In the genomic region with DNA sequence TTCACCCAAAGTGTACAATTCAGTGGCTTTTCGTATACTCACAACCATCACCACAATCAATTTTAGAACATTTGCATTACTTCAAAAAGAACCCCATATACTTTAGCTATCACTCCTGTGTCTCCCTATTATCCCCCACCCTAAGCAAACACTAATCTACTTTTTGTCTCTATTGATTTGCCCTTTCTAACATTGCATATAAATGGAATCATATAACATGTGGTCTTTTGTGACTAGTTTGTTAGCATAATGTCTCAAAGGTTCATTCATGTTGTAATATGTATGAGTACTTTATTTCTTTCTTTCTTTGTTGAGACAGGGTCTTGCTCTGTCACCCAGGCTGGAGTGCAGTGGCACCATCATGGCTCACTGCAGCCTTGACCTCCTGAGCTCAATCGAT, we compare ENCODE assay signal across 27 cellular contexts.
"Had no signal": no experiment of that assay in that cellular context is flagged by ENCODE, and none has a peak within 500 bp of the region (broad histone marks: within the 10 kb centered on the region; RNA-seq: fewer than 3 reads in every experiment).

No MANE protein-coding gene starts in this region.

- H3K27me3 ChIP-seq: stomach, suprapubic skin, testis, thyroid gland, tibial artery, tibial nerve, transverse colon, upper lobe of left lung, upper lobe of right lung, uterus, vagina had no signal

- DNase-seq: stimulated activated CD4-positive, alpha-beta T cell treated with anti-CD3 and anti-CD28 coated beads, Interleukin-2, amount 100 ng/mL, for 48 hours; stimulated activated CD4-positive, alpha-beta T cell treated with anti-CD3 and anti-CD28 coated beads, Interleukin-4, amount 100 ng/mL, for 1 hour; stimulated activated CD4-positive, alpha-beta T cell treated with anti-CD3 and anti-CD28 coated beads, Interleukin-4, amount 100 ng/mL, for 24 hours; stimulated activated CD4-positive, alpha-beta T cell treated with anti-CD3 and anti-CD28 coated beads, Interleukin-4, amount 100 ng/mL, for 4 hours; stimulated activated CD8-positive, alpha-beta memory T cell treated with anti-CD3 and anti-CD28 coated beads, Interleukin-4, amount 100 ng/mL, for 48 hours; stimulated activated naive B cell treated with anti-CD40 and anti-IgM and Interleukin-4, amounts not matched to agents 10 μg/mL and 1 μg/mL and 100 μg/mL, for 72 hours; stimulated activated naive CD4-positive, alpha-beta T cell; stimulated activated naive CD4-positive, alpha-beta T cell treated with Interleukin-2 at 50 U/mL for 16 hours; stimulated activated naive CD8-positive, alpha-beta T cell treated with anti-CD3 and anti-CD28 coated beads, Interleukin-15, Interleukin-2, amounts not matched to agents 100 U/mL and 50 U/mL, for 24 hours; stomach; substantia nigra; testis; thyroid gland; tibial artery; transverse colon; trophoblast cell; upper lobe of left lung; upper lobe of right lung; uterus had no signal

- H3K27ac Mint-ChIP-seq: stimulated activated effector memory CD8-positive, alpha-beta T cell treated with anti-CD3 and anti-CD28 coated beads, Interleukin-12 subunit alpha, Interleukin-12 subunit beta, amount 100 ng/mL, for 72 hours; stimulated activated memory B cell treated with anti-CD40 and anti-IgM and Interleukin-4, amounts not matched to agents 10 μg/mL and 1 μg/mL and 100 μg/mL, for 72 hours; stimulated activated naive B cell treated with anti-CD40 and anti-IgM and Interleukin-4, amounts not matched to agents 10 μg/mL and 1 μg/mL and 100 μg/mL, for 72 hours; stimulated activated naive CD8-positive, alpha-beta T cell treated with anti-CD3 and anti-CD28 coated beads, Interleukin-15, Interleukin-2, amounts not matched to agents 100 ng/mL and 50 ng/mL, for 24 hours; type B pancreatic cell had no signal

- H3K27me3 Mint-ChIP-seq: stimulated activated memory B cell treated with anti-CD40 and anti-IgM and Interleukin-4, amounts not matched to agents 10 μg/mL and 1 μg/mL and 100 μg/mL, for 72 hours; stimulated activated naive B cell treated with anti-CD40 and anti-IgM and Interleukin-4, amounts not matched to agents 10 μg/mL and 1 μg/mL and 100 μg/mL, for 72 hours; stimulated activated naive CD8-positive, alpha-beta T cell treated with anti-CD3 and anti-CD28 coated beads, Interleukin-15, Interleukin-2, amounts not matched to agents 100 ng/mL and 50 ng/mL, for 24 hours; type B pancreatic cell had no signal

- H3K4me3 ChIP-seq: stomach, suprapubic skin, testis, thoracic aorta, thyroid gland, tibial artery, tibial nerve, transverse colon, upper lobe of left lung, upper lobe of right lung, uterus, vagina had no signal

- H3K4me1 ChIP-seq: testis, thyroid gland, tibial artery, tibial nerve, upper lobe of left lung, upper lobe of right lung, uterus, vagina had no signal

- H3K4me3 Mint-ChIP-seq: stimulated activated effector memory CD8-positive, alpha-beta T cell treated with anti-CD3 and anti-CD28 coated beads, Interleukin-12 subunit alpha, Interleukin-12 subunit beta, amount 100 ng/mL, for 72 hours; stimulated activated memory B cell treated with anti-CD40 and anti-IgM and Interleukin-4, amounts not matched to agents 10 μg/mL and 1 μg/mL and 100 μg/mL, for 72 hours; stimulated activated naive B cell treated with anti-CD40 and anti-IgM and Interleukin-4, amounts not matched to agents 10 μg/mL and 1 μg/mL and 100 μg/mL, for 72 hours; stimulated activated naive CD8-positive, alpha-beta T cell treated with anti-CD3 and anti-CD28 coated beads, Interleukin-15, Interleukin-2, amounts not matched to agents 100 ng/mL and 50 ng/mL, for 24 hours; type B pancreatic cell had no signal

- H3K9me3 Mint-ChIP-seq: stimulated activated effector memory CD8-positive, alpha-beta T cell treated with anti-CD3 and anti-CD28 coated beads, Interleukin-12 subunit alpha, Interleukin-12 subunit beta, amount 100 ng/mL, for 72 hours; stimulated activated memory B cell treated with anti-CD40 and anti-IgM and Interleukin-4, amounts not matched to agents 10 μg/mL and 1 μg/mL and 100 μg/mL, for 72 hours; stimulated activated naive B cell treated with anti-CD40 and anti-IgM and Interleukin-4, amounts not matched to agents 10 μg/mL and 1 μg/mL and 100 μg/mL, for 72 hours; stimulated activated naive CD8-positive, alpha-beta T cell treated with anti-CD3 and anti-CD28 coated beads, Interleukin-15, Interleukin-2, amounts not matched to agents 100 ng/mL and 50 ng/mL, for 24 hours; type B pancreatic cell had no signal

- ATAC-seq: stimulated activated effector memory CD8-positive, alpha-beta T cell treated with anti-CD3 and anti-CD28 coated beads, Interleukin-12 subunit alpha, Interleukin-12 subunit beta, amount 100 ng/mL, for 72 hours; stimulated activated memory B cell treated with anti-CD40 and anti-IgM and Interleukin-4, amounts not matched to agents 10 μg/mL and 1 μg/mL and 100 μg/mL, for 72 hours; stimulated activated naive B cell treated with anti-CD40 and anti-IgM and Interleukin-4, amounts not matched to agents 10 μg/mL and 1 μg/mL and 100 μg/mL, for 72 hours; stimulated activated naive CD8-positive, alpha-beta T cell treated with anti-CD3 and anti-CD28 coated beads, Interleukin-15, Interleukin-2, amounts not matched to agents 100 U/mL and 50 U/mL, for 24 hours; upper lobe of right lung had no signal

- H3K36me3 ChIP-seq: stomach, suprapubic skin, thoracic aorta, thyroid gland, tibial artery, tibial nerve, transverse colon, upper lobe of left lung, upper lobe of right lung, uterus, vagina had no signal

- H3K9me3 ChIP-seq: stomach, suprapubic skin, testis, thoracic aorta, thyroid gland, tibial artery, tibial nerve, transverse colon, upper lobe of left lung, upper lobe of right lung, uterus, vagina had no signal
